ENCODE assay signal across 1 cellular context in the genomic region with DNA sequence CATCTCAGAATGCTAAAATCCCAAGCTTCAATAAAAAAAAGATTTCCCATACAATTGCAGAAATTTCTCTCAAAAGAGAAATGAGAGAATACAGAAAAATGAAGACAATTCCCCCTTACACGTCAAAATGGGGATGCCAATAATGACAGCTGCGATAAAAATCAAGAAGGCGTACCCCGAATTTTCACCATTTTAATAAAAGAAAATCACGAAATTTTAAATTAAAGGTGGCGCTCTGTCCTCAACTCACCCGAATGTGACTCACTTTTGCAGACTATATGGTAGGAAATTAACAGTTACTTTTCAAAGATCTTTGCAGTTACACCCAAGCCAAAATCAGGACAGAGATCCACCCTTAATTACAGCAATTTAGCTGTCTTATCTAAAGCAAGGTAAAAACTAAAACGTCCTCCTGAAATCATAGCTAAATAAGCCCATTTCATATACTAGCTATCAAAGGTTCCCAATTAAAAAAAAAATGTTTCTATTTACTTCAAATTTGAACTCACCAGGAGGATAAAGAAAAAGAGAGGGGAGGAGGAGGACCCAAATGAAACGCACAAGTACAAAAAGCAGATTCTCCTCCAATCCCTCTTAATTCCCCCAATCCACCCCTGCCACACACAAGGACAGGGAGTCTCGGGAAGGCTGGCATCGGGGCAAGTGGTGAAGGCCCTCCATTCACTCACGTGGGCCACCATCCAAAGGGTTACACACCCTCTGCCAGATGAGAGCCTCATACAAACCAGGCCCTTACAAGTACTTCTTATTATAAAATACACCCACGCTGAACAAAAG.
TF ChIP-seq lines count a peak whose summit lies in the region.

No MANE protein-coding gene starts in this region.

TF ChIP-seq in SK-N-SH, 30 proteins besides CTCF, POLR2A, EP300 and RAD21 (continued from another document):
- TF ChIP-seq, protein P1, sequence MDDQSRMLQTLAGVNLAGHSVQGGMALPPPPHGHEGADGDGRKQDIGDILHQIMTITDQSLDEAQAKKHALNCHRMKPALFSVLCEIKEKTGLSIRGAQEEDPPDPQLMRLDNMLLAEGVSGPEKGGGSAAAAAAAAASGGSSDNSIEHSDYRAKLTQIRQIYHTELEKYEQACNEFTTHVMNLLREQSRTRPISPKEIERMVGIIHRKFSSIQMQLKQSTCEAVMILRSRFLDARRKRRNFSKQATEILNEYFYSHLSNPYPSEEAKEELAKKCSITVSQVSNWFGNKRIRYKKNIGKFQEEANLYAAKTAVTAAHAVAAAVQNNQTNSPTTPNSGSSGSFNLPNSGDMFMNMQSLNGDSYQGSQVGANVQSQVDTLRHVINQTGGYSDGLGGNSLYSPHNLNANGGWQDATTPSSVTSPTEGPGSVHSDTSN (IDR thresholded peaks at IDR 0.05): no peak
- TF ChIP-seq RXRA (IDR thresholded peaks at IDR 0.05; ENCODE audit: borderline replicate concordance, low read depth): no peak
TF ChIP-seq in SK-N-SH: peak in this region for 0.
